24 cellular contexts compared by ENCODE assay signal in the genomic region with DNA sequence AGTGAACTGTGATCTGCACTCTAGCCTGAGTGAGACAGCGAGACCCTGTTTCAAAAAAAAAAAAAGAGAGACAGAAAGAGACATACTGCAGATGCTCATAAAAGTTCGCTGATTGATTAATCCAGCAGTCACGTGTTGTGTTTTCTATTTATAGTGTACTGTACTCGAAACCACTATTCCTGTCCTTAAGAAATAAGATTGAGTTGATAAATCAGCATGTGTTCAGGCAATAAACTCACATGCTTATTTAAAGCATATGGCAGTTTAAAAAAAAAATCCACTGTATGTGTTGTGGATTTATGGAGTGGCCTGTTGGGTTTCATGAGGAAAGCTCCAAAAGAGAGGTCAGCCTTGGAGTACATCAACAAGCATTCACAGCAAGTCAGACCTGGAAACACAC.
"Had no signal": no experiment of that assay in that cellular context is flagged by ENCODE, and none has a peak within 500 bp of the region (broad histone marks: within the 10 kb centered on the region; RNA-seq: fewer than 3 reads in every experiment).

No MANE protein-coding gene starts in this region.

- H3K4me3 Mint-ChIP-seq: dendritic cell treated with granulocyte-macrophage colony-stimulating factor and Interleukin-4, amounts not matched to agents 40 ng/mL and 50 ng/mL, for 4 days; endodermal cell; memory B cell; naive thymus-derived CD4-positive, alpha-beta T cell; nephron progenitor cell; stimulated activated naive CD8-positive, alpha-beta T cell treated with anti-CD3 and anti-CD28 coated beads, Interleukin-15, amount 100 ng/mL, for 72 hours had no signal

- H3K4me3 ChIP-seq: colonic mucosa, lung, prostate gland, right atrium auricular region, sigmoid colon, suprapubic skin, transverse colon, upper lobe of right lung, uterus had no signal

- H3K36me3 Mint-ChIP-seq: memory B cell; naive thymus-derived CD4-positive, alpha-beta T cell had no signal

- H3K27me3 Mint-ChIP-seq: dendritic cell treated with granulocyte-macrophage colony-stimulating factor and Interleukin-4, amounts not matched to agents 40 ng/mL and 50 ng/mL, for 4 days; stimulated activated naive CD8-positive, alpha-beta T cell treated with anti-CD3 and anti-CD28 coated beads, Interleukin-15, amount 100 ng/mL, for 72 hours had no signal

- H3K9me3 Mint-ChIP-seq: dendritic cell treated with granulocyte-macrophage colony-stimulating factor and Interleukin-4, amounts not matched to agents 40 ng/mL and 50 ng/mL, for 4 days; memory B cell; nephron progenitor cell; stimulated activated naive CD8-positive, alpha-beta T cell treated with anti-CD3 and anti-CD28 coated beads, Interleukin-15, amount 100 ng/mL, for 72 hours had no signal

- H3K4me1 Mint-ChIP-seq: endodermal cell, nephron progenitor cell had no signal

- ATAC-seq: esophagus mucosa; left lobe of liver; naive thymus-derived CD4-positive, alpha-beta T cell; stimulated activated naive CD8-positive, alpha-beta T cell treated with anti-CD3 and anti-CD28 coated beads, Interleukin-15, amount 100 ng/mL, for 72 hours; upper lobe of right lung had no signal

- DNase-seq: colonic mucosa; effector CD8-positive, alpha-beta T cell; endodermal cell; foreskin melanocyte; head of caudate nucleus; midbrain; naive thymus-derived CD4-positive, alpha-beta T cell; nephron progenitor cell; nucleus accumbens; sigmoid colon; stimulated activated CD8-positive, alpha-beta memory T cell treated with anti-CD3 and anti-CD28 coated beads, Interleukin-4, amount 100 ng/mL, for 48 hours; stimulated activated naive CD4-positive, alpha-beta T cell; stimulated activated naive CD8-positive, alpha-beta T cell treated with anti-CD3 and anti-CD28 coated beads, Interleukin-15, amount 100 ng/mL, for 72 hours; transverse colon; upper lobe of right lung; uterus had no signal

- H3K27ac Mint-ChIP-seq: dendritic cell treated with granulocyte-macrophage colony-stimulating factor and Interleukin-4, amounts not matched to agents 40 ng/mL and 50 ng/mL, for 4 days; endodermal cell; memory B cell; naive thymus-derived CD4-positive, alpha-beta T cell; nephron progenitor cell; stimulated activated naive CD8-positive, alpha-beta T cell treated with anti-CD3 and anti-CD28 coated beads, Interleukin-15, amount 100 ng/mL, for 72 hours had no signal
